ENCODE assay signal across 8 cellular contexts in genomic region chr5:157743163-157744054, GRCh38. TPM values are rescaled to one million over a fixed set of nuclear protein-coding genes. Genes with fewer than 3 reads are reported as not detected.
DNase-seq lines count a peak whose midpoint lies in the region; ATAC-seq and TF ChIP-seq lines count a peak whose summit lies in the region.

TSS of gene LSM11 (plus strand) at chr5:157743712. CDS start at chr5:157743751, 39 bp downstream.

- H3K9ac ChIP-seq in Loucy (ENCODE audit: low read depth, low read length, poor library complexity, severe bottlenecking), result peak within 1 kb of the TSS; percentile 75

- H3K9me3 ChIP-seq in HAP-1 (no peaks in the 10 kb centered on the region), Loucy (ENCODE audit: insufficient read depth, low read depth, low read length) (no peaks in the 10 kb centered on the region), gastroesophageal sphincter (no peaks in the 10 kb centered on the region), suprapubic skin (no peaks in the 10 kb centered on the region)

- H3K27ac ChIP-seq in gastroesophageal sphincter (peak within 1 kb of the TSS; percentile 15 to 93 (median 90)), suprapubic skin (no peak within 1 kb of the TSS)

- TF ChIP-seq POLR2A in gastroesophageal sphincter (IDR thresholded peaks at IDR 0.05) (peak; percentile 48 to 65), suprapubic skin (IDR thresholded peaks at IDR 0.05) (no peak)

- DNase-seq in GM06990 (ENCODE audit: extremely low read depth, insufficient read length) (peak; percentile 90), HAP-1 (ENCODE audit: low spot score in 2 of 2) (peak; percentile 77 to 92), SHP77 treated with DMSO at 0.1 percent for 48 hours (lab: John Stamatoyannopoulos, UW) (peak; percentile 56), occipital lobe (lab: John Stamatoyannopoulos, UW) (peak; percentile 82), suprapubic skin (ENCODE audit: low spot score in 2 of 2) (peak; percentile 93)
- peak; percentile 78 to 87 (median 80) for DNase-seq in activated naive CD4-positive, alpha-beta T cell (lab: John Stamatoyannopoulos, UW)

- TF ChIP-seq CTCF in GM06990 (IDR thresholded peaks at IDR 0.05; ENCODE audit: insufficient read depth, low read length, poor library complexity, severe bottlenecking) (peak; percentile 87), Loucy (conservative IDR thresholded peaks at IDR 0.05; ENCODE audit: low read length) (peak; percentile 74), gastroesophageal sphincter (IDR thresholded peaks at IDR 0.05) (peak; percentile 98 to 100 (median 99)), suprapubic skin (IDR thresholded peaks at IDR 0.05) (peak; percentile 94 to 100)

- H3F3A ChIP-seq in Loucy (ENCODE audit: low read depth), result no peaks in the 10 kb centered on the region

- H4K20me1 ChIP-seq in Loucy (ENCODE audit: insufficient read depth, low read length, poor library complexity, severe bottlenecking), result no peaks in the 10 kb centered on the region

- H3K79me2 ChIP-seq in Loucy (ENCODE audit: insufficient read depth, low read length), result peaks cover 12% of the 10 kb centered on the region; the same call in 1 of the 2 replicates

- TF ChIP-seq EP300 in gastroesophageal sphincter (IDR thresholded peaks at IDR 0.05) (no peak), suprapubic skin (IDR thresholded peaks at IDR 0.05) (no peak)

- peak; percentile 93 for ATAC-seq in gastroesophageal sphincter

- H3K9me2 ChIP-seq in Loucy (replicated peaks; ENCODE audit: low read depth, low read length), result no peaks in the 10 kb centered on the region

- peak within 1 kb of the TSS; percentile 94 for H3K4me2 ChIP-seq in Loucy (ENCODE audit: low read depth, low read length, poor library complexity, severe bottlenecking)

- H3K4me3 ChIP-seq in GM06990 (replicated peaks; ENCODE audit: low read depth, low read length) (peak within 1 kb of the TSS; percentile 79), HAP-1 (peak within 1 kb of the TSS; percentile 58), Loucy (ENCODE audit: low read length, poor library complexity, severe bottlenecking) (peak within 1 kb of the TSS; percentile 78), gastroesophageal sphincter (peak within 1 kb of the TSS; percentile 89 to 92), suprapubic skin (peak within 1 kb of the TSS; percentile 81)

- peaks cover 17% of the 10 kb centered on the region for H3K4me1 ChIP-seq in HAP-1
- peaks cover 20% of the 10 kb centered on the region for H3K4me1 ChIP-seq in Loucy (ENCODE audit: insufficient read depth, low read length, poor library complexity, severe bottlenecking)
- H3K4me1 ChIP-seq in gastroesophageal sphincter, result peaks cover 0 to 48% (median 3%) of the 10 kb centered on the region in 3 donors
- peaks cover 21% of the 10 kb centered on the region for H3K4me1 ChIP-seq in suprapubic skin

- H2AFZ ChIP-seq in Loucy (ENCODE audit: low read length), result peak within 1 kb of the TSS; percentile 99

- H3K27me3 ChIP-seq in GM06990 (replicated peaks; ENCODE audit: control insufficient read depth, insufficient read depth, low read length) (no peaks in the 10 kb centered on the region), HAP-1 (ENCODE audit: low read depth) (no peaks in the 10 kb centered on the region; the same call in 1 of the 2 replicates), Loucy (ENCODE audit: insufficient read depth, low read length, poor library complexity, severe bottlenecking) (no peaks in the 10 kb centered on the region), gastroesophageal sphincter (no peaks in the 10 kb centered on the region), suprapubic skin (no peaks in the 10 kb centered on the region)

- H3K36me3 ChIP-seq in GM06990 (ENCODE audit: control insufficient read depth, insufficient read depth, low read length) (peaks cover 5% of the 10 kb centered on the region), HAP-1 (replicated peaks) (no peaks in the 10 kb centered on the region; the same call in none of the 2 replicates), Loucy (ENCODE audit: insufficient read depth, low read length) (no peaks in the 10 kb centered on the region), gastroesophageal sphincter (peaks cover 0 to 21% of the 10 kb centered on the region in 2 donors), suprapubic skin (peaks cover 16% of the 10 kb centered on the region)

- WGBS in gastroesophageal sphincter (ENCODE audit: low coverage in 1 of 2), 2 donors, result 0 to 5% methylated on average over 1 to 4 of the region's 80 CpGs
- 1% methylated on average over 9 of the region's 80 CpGs for WGBS in suprapubic skin

- in situ Hi-C loops in HAP-1 (cut with MboI; ENCODE audit: low sequenced_read_pairs), result no loop called here

RNA-seq across cellular contexts. Expression of gene LSM11, which starts in this region (rescaled TPM):
- 10 to 100 TPM; 14.8 to 38.4 (median 27.3) TPM for total RNA-seq in gastroesophageal sphincter
- 90.5 TPM for total RNA-seq in occipital lobe
- 1 to 10 TPM; 2.9 to 5.2 (median 3.6) TPM for total RNA-seq in suprapubic skin

Comparison
In these comparisons a context has a peak if more than half of its experiments do, and no peak if none do; other contexts are left out.
1. POLR2A ChIP-seq: peak in gastroesophageal sphincter (2 of 2); none in suprapubic skin (0 of 2).
2. Peak in every context shown above with its lines, with median percentiles within 50 percentile points of each other: DNase-seq, H3K4me3 ChIP-seq and CTCF ChIP-seq.